In genomic region chr6:44254201-44254956, GRCh38 we compare ENCODE assay signal across 10 cellular contexts. TPM values are rescaled to one million over a fixed set of nuclear protein-coding genes. Genes with fewer than 3 reads are reported as not detected.
DNase-seq lines count a peak whose midpoint lies in the region; ATAC-seq, FAIRE-seq and TF ChIP-seq lines count a peak whose summit lies in the region.
"Had no signal": no experiment of that assay in that cellular context is flagged by ENCODE, and none has a peak within 500 bp of the region (broad histone marks: within the 10 kb centered on the region; RNA-seq: fewer than 3 reads in every experiment).

No MANE protein-coding gene starts in this region.

- peaks cover 82% of the 10 kb centered on the region for H3K4me1 Mint-ChIP-seq in activated naive CD8-positive, alpha-beta T cell treated with anti-CD3 and anti-CD28 coated beads, Interleukin-2, amount 50 U/mL, for 24 hours

- peaks cover 45% of the 10 kb centered on the region for H3K4me1 ChIP-seq in psoas muscle

- no peak for TF ChIP-seq CTCF in NB4 (IDR thresholded peaks at IDR 0.05; ENCODE audit: low read depth, low read length)
- no peak for TF ChIP-seq CTCF in psoas muscle (IDR thresholded peaks at IDR 0.05)
- TF ChIP-seq CTCF in GM13976 (IDR thresholded peaks at IDR 0.05; ENCODE audit: borderline replicate concordance, control extremely low read depth, extremely low read depth, insufficient read depth, missing control alignments) = no peak

- peak; percentile 2 for ATAC-seq in activated naive CD8-positive, alpha-beta T cell treated with anti-CD3 and anti-CD28 coated beads, Interleukin-2, amount 50 U/mL, for 24 hours
- ATAC-seq in psoas muscle = peak in 3 of 4 donors; percentile 0 to 2 (median 1)
- ATAC-seq in GM18520 (IDR thresholded peaks at IDR 0.05; ENCODE audit: unreplicated experiment) = no peak
- no peak for ATAC-seq in GM18909 (IDR thresholded peaks at IDR 0.05; ENCODE audit: poor library complexity, unreplicated experiment)
- no peak for ATAC-seq in HG03439 (IDR thresholded peaks at IDR 0.05; ENCODE audit: unreplicated experiment)

- H3K27ac ChIP-seq in psoas muscle = peak overlapping the region; percentile 94
- H3K27ac ChIP-seq: right lobe of liver had no signal

- intact Hi-C loops in psoas muscle (cut with DNase I) = no loop called here

- no peak overlapping the region for H3K4me3 ChIP-seq in NB4 (ENCODE audit: low read depth, low read length)
- H3K4me3 ChIP-seq in psoas muscle = no peak overlapping the region
- H3K4me3 ChIP-seq: right lobe of liver had no signal

- peak overlapping the region; percentile 89 for H3K27ac Mint-ChIP-seq in activated naive CD8-positive, alpha-beta T cell treated with anti-CD3 and anti-CD28 coated beads, Interleukin-2, amount 50 U/mL, for 24 hours

- no peaks in the 10 kb centered on the region for H3K27me3 Mint-ChIP-seq in activated naive CD8-positive, alpha-beta T cell treated with anti-CD3 and anti-CD28 coated beads, Interleukin-2, amount 50 U/mL, for 24 hours

- H3K4me3 Mint-ChIP-seq in activated naive CD8-positive, alpha-beta T cell treated with anti-CD3 and anti-CD28 coated beads, Interleukin-2, amount 50 U/mL, for 24 hours = peak overlapping the region; percentile 87

- TF ChIP-seq POLR2A in GM12891 (IDR thresholded peaks at IDR 0.05; ENCODE audit: low read depth, low read length) (peak; percentile 65), NB4 (IDR thresholded peaks at IDR 0.05; ENCODE audit: extremely low read depth, insufficient read length) (no peak)

- no peak for DNase-seq in GM12891 (ENCODE audit: insufficient read length, low spot score)
- peak; percentile 45 for DNase-seq in NB4 (ENCODE audit: low read depth)
- peak; percentile 45 for DNase-seq in activated naive CD8-positive, alpha-beta T cell treated with anti-CD3 and anti-CD28 coated beads, Interleukin-2, amount 50 U/mL, for 24 hours
- DNase-seq in psoas muscle = peak in 1 of 2 donors; percentile 56
- no peak for DNase-seq in GM13976 (ENCODE audit: low spot score)

- H3K36me3 ChIP-seq in psoas muscle (ENCODE audit: insufficient read depth in 1 of 2, low read depth in 1 of 2) = peaks cover 15 to 66% of the 10 kb centered on the region in 2 donors

- no peaks in the 10 kb centered on the region for H3K9me3 ChIP-seq in psoas muscle
- H3K9me3 ChIP-seq: right lobe of liver had no signal

- 56 to 66% (median 64%) methylated on average over 9 of the region's 9 CpGs for WGBS in psoas muscle, 3 donors

- no peak for FAIRE-seq in GM12891 (lab: Jason Lieb, UNC)
- FAIRE-seq: RCC 7860 had no signal

- H3K9me3 Mint-ChIP-seq in activated naive CD8-positive, alpha-beta T cell treated with anti-CD3 and anti-CD28 coated beads, Interleukin-2, amount 50 U/mL, for 24 hours = no peaks in the 10 kb centered on the region

- H3K27me3 ChIP-seq in psoas muscle (ENCODE audit: insufficient read depth in 3 of 3, low read length in 2 of 3) = no peaks in the 10 kb centered on the region
- H3K27me3 ChIP-seq: right lobe of liver had no signal

- H3K36me3 Mint-ChIP-seq in activated naive CD8-positive, alpha-beta T cell treated with anti-CD3 and anti-CD28 coated beads, Interleukin-2, amount 50 U/mL, for 24 hours (ENCODE audit: low read depth) = peaks cover 70% of the 10 kb centered on the region

- in situ Hi-C loops in GM13976 (cut with MboI; ENCODE audit: low sequenced_read_pairs, unreplicated experiment) = no loop called here

TF ChIP-seq in GM12891, 5 proteins besides CTCF, POLR2A, EP300 and RAD21:
- peak; percentile 55 for TF ChIP-seq POU2F2 (IDR thresholded peaks at IDR 0.05; ENCODE audit: low read depth, low read length)
- TF ChIP-seq PAX5 (IDR thresholded peaks at IDR 0.05; ENCODE audit: insufficient read depth, low read length, severe bottlenecking) = no peak
- no peak for TF ChIP-seq TAF1 (IDR thresholded peaks at IDR 0.05; ENCODE audit: low read depth, low read length)
- 0 out of 2 replicates have a peak, but pooled peaks have one; percentile 5 for TF ChIP-seq POLR2AphosphoS5 (IDR thresholded peaks at IDR 0.05; ENCODE audit: low read depth, low read length)
- no peak for TF ChIP-seq SPI1 (IDR thresholded peaks at IDR 0.05; ENCODE audit: low read depth, low read length)

RNA-seq across cellular contexts. Expression of gene SLC35B2, which starts 2.9 kb away (rescaled TPM):
- 30.1 TPM for polyA plus RNA-seq in GM12891 (2012; ENCODE audit: low read depth, missing spikeins)
- total RNA-seq in psoas muscle = 10 to 100 TPM; 10.9 to 23.3 (median 18.0) TPM
- polyA plus RNA-seq in psoas muscle = 10 to 100 TPM; 16.0 to 23.6 (median 20.8) TPM

RNA-seq across cellular contexts. Expression of gene HSP90AB1, which starts 7.5 kb away (rescaled TPM):
- 869 TPM for polyA plus RNA-seq in GM12891 (2012; ENCODE audit: low read depth, missing spikeins)
- 1,000 to 10,000 TPM; 1,150 to 1,595 (median 1,339) TPM for total RNA-seq in psoas muscle
- polyA plus RNA-seq in psoas muscle = 1,000 to 10,000 TPM in 2 of 3 donors, 100 to 1,000 TPM in 1; 743 to 1,128 (median 1,033) TPM

RNA-seq across cellular contexts. Expression of gene NFKBIE, which starts 11.0 kb away (rescaled TPM):
- 47.8 TPM for polyA plus RNA-seq in GM12891 (2012; ENCODE audit: low read depth, missing spikeins)
- total RNA-seq in psoas muscle = 1 to 10 TPM; 2.1 to 5.0 (median 3.0) TPM
- 1 to 10 TPM; 2.8 to 5.2 (median 4.0) TPM for polyA plus RNA-seq in psoas muscle

RNA-seq across cellular contexts. Expression of gene TMEM151B, which starts 15.9 kb away (rescaled TPM):
- 0.26 TPM for polyA plus RNA-seq in GM12891 (2012; ENCODE audit: low read depth, missing spikeins)
- total RNA-seq in psoas muscle = not detected
- polyA plus RNA-seq in psoas muscle = under 1 TPM in 2 of 3 donors, not detected in 1; 0.04 to 0.07 TPM
- total RNA-seq: right lobe of liver had no signal

RNA-seq across cellular contexts. Expression of gene SLC29A1, which starts 31.0 kb away (rescaled TPM):
- polyA plus RNA-seq in GM12891 (2012; ENCODE audit: low read depth, missing spikeins) = 37.6 TPM
- total RNA-seq in psoas muscle = 10 to 100 TPM; 29.6 to 80.7 (median 41.6) TPM
- 10 to 100 TPM; 29.1 to 39.7 (median 39.1) TPM for polyA plus RNA-seq in psoas muscle

Comparison
In these comparisons a context has a peak if more than half of its experiments do, and no peak if none do; other contexts are left out.
1. DNase-seq: peak in NB4 (single experiment) and activated naive CD8-positive, alpha-beta T cell treated with anti-CD3 and anti-CD28 coated beads, Interleukin-2, amount 50 U/mL, for 24 hours (single experiment); none in GM12891 (single experiment) and GM13976 (single experiment).
2. ATAC-seq: peak in activated naive CD8-positive, alpha-beta T cell treated with anti-CD3 and anti-CD28 coated beads, Interleukin-2, amount 50 U/mL, for 24 hours (single experiment) and psoas muscle (3 of 4); none in GM18520 (single experiment), GM18909 (single experiment) and HG03439 (single experiment).